In genomic region chr3:172132721-172133311, GRCh38 we compare ENCODE assay signal across 1 cellular context.
TF ChIP-seq lines count a peak whose summit lies in the region.

No MANE protein-coding gene starts in this region.

TF ChIP-seq in HepG2, 621 proteins besides CTCF, POLR2A, EP300 and RAD21 (continued from another document):
- TF ChIP-seq YY1 (IDR thresholded peaks at IDR 0.05; ENCODE audit: insufficient read depth, insufficient replicate concordance, low read depth, low read length) (no peak), CEBPG (CRISPR knock-in tag; IDR thresholded peaks at IDR 0.05) (no peak), ZNF564 (CRISPR knock-in tag; IDR thresholded peaks at IDR 0.05) (no peak), SCMH1 (CRISPR knock-in tag; IDR thresholded peaks at IDR 0.05; ENCODE audit: borderline replicate concordance) (no peak), ZNF329 (CRISPR knock-in tag; IDR thresholded peaks at IDR 0.05; ENCODE audit: low read depth) (no peak), ZNF782 (CRISPR knock-in tag; IDR thresholded peaks at IDR 0.05; ENCODE audit: borderline replicate concordance) (no peak), AKAP8 (CRISPR knock-in tag; IDR thresholded peaks at IDR 0.05) (no peak), JUND (CRISPR knock-in tag; IDR thresholded peaks at IDR 0.05) (no peak)
- TF ChIP-seq, protein P1, sequence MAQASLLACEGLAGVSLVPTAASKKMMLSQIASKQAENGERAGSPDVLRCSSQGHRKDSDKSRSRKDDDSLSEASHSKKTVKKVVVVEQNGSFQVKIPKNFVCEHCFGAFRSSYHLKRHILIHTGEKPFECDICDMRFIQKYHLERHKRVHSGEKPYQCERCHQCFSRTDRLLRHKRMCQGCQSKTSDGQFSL (CRISPR knock-in tag; IDR thresholded peaks at IDR 0.05) = no peak
TF ChIP-seq in HepG2: peak in this region for 0.
